ENCODE assay signal across 41 cellular contexts in the genomic region with DNA sequence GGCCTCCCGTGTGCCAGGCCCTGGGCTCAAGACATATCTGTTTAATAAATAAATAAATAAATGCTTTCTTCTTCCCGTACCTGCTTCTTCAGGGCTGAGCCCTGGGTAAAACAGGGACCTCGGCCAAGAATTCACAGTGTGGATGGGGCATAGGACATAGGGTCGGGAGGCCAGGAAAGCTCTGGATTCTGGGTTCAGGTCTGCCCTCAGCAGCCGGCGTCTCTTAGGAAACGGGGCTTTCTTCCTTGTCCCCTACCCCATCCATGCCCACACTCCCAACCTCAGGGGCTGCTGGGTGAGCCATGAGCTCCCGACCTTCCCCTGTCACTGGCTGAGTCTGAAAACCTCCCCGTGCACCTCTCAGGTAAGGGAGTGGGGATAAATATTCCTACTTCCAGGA. TPM values are rescaled to one million over a fixed set of nuclear protein-coding genes. Genes with fewer than 3 reads are reported as not detected.
"Had no signal": no experiment of that assay in that cellular context is flagged by ENCODE, and none has a peak within 500 bp of the region (broad histone marks: within the 10 kb centered on the region; RNA-seq: fewer than 3 reads in every experiment).

No MANE protein-coding gene starts in this region.

- H3K27ac Mint-ChIP-seq: activated naive CD4-positive, alpha-beta T cell treated with anti-CD3 and anti-CD28 coated beads for 36 hours; activated naive CD4-positive, alpha-beta T cell treated with anti-CD3 and anti-CD28 coated beads, Interleukin-2, amount 10 ng/mL, durations not matched to agents 7 days and 5 days; activated naive CD4-positive, alpha-beta T cell treated with anti-CD3 and anti-CD28 coated beads, Interleukin-2, amount 50 U/mL, for 24 hours; activated naive CD4-positive, alpha-beta T cell treated with anti-CD3 and anti-CD28 coated beads, Interleukin-2, amount 50 U/mL, for 72 hours; activated naive CD8-positive, alpha-beta T cell; activated naive CD8-positive, alpha-beta T cell treated with anti-CD3 and anti-CD28 coated beads for 36 hours; activated naive CD8-positive, alpha-beta T cell treated with anti-CD3 and anti-CD28 coated beads, Interleukin-2, amount 10 ng/mL, durations not matched to agents 7 days and 5 days; activated naive CD8-positive, alpha-beta T cell treated with anti-CD3 and anti-CD28 coated beads, Interleukin-2, amount 50 U/mL, for 24 hours; activated T-cell treated with anti-CD3 and anti-CD28 coated beads, Interleukin-2, amount 50 U/mL, for 24 hours; activated T-cell treated with anti-CD3 and anti-CD28 coated beads, Interleukin-2, amount 50 U/mL, for 72 hours; activated T-helper 1 cell treated with anti-CD3 and anti-CD28 coated beads, Interleukin-12 subunit alpha, Interleukin-12 subunit beta, Interleukin-2, Interleukin-4 antibody, amounts not matched to agents 30 ng/mL and 10 ng/mL and 1 ng/mL, durations not matched to agents 14 hours and 24 hours and 36 hours; activated T-helper 17 cell treated with anti-CD3 and anti-CD28 coated beads, Interleukin-2, amount 50 U/mL, for 72 hours; activated T-helper 2 cell treated with anti-CD3 and anti-CD28 coated beads, Interferon-gamma antibody, Interleukin-2, Interleukin-4, amounts not matched to agents 10 μg/mL and 5 μg/mL and 100 μg/mL, durations not matched to agents 14 hours and 24 hours and 36 hours; brain had no signal

- H3K27ac ChIP-seq: adrenal gland, ascending aorta, body of pancreas, brain microvascular endothelial cell, cardiac muscle cell had no signal

- ATAC-seq: activated naive CD4-positive, alpha-beta T cell treated with anti-CD3 and anti-CD28 coated beads, Interleukin-2, amount 50 U/mL, for 72 hours; activated naive CD8-positive, alpha-beta T cell treated with anti-CD3 and anti-CD28 coated beads, Interleukin-2, amount 50 U/mL, for 24 hours; activated T-cell treated with anti-CD3 and anti-CD28 coated beads, Interleukin-2, amount 50 U/mL, for 4 hours; activated T-cell treated with anti-CD3 and anti-CD28 coated beads, Interleukin-2, amount 50 U/mL, for 72 hours; activated T-helper 17 cell treated with anti-CD3 and anti-CD28 coated beads, Interleukin-2, amount 50 U/mL, for 72 hours; body of pancreas had no signal

- H3K36me3 ChIP-seq: adrenal gland, ascending aorta, brain microvascular endothelial cell, breast epithelium, cardiac muscle cell had no signal

- H3K27me3 ChIP-seq: adrenal gland, ascending aorta, body of pancreas, breast epithelium had no signal

- H3K4me3 ChIP-seq: adrenal gland, ascending aorta, body of pancreas, breast epithelium, cardiac muscle cell had no signal

- H3K36me3 Mint-ChIP-seq: activated naive CD4-positive, alpha-beta T cell treated with anti-CD3 and anti-CD28 coated beads, Interleukin-2, amount 10 ng/mL, durations not matched to agents 7 days and 5 days; activated naive CD4-positive, alpha-beta T cell treated with anti-CD3 and anti-CD28 coated beads, Interleukin-2, amount 50 U/mL, for 24 hours; activated naive CD4-positive, alpha-beta T cell treated with anti-CD3 and anti-CD28 coated beads, Interleukin-2, amount 50 U/mL, for 72 hours; activated naive CD8-positive, alpha-beta T cell; activated naive CD8-positive, alpha-beta T cell treated with anti-CD3 and anti-CD28 coated beads for 36 hours; activated naive CD8-positive, alpha-beta T cell treated with anti-CD3 and anti-CD28 coated beads, Interleukin-2, amount 10 ng/mL, durations not matched to agents 7 days and 5 days; brain had no signal

- H3K9me3 Mint-ChIP-seq: activated naive CD4-positive, alpha-beta T cell treated with anti-CD3 and anti-CD28 coated beads, Interleukin-2, amount 10 ng/mL, durations not matched to agents 7 days and 5 days; activated naive CD4-positive, alpha-beta T cell treated with anti-CD3 and anti-CD28 coated beads, Interleukin-2, amount 50 U/mL, for 24 hours; activated naive CD4-positive, alpha-beta T cell treated with anti-CD3 and anti-CD28 coated beads, Interleukin-2, amount 50 U/mL, for 72 hours; activated naive CD8-positive, alpha-beta T cell treated with anti-CD3 and anti-CD28 coated beads for 36 hours; activated naive CD8-positive, alpha-beta T cell treated with anti-CD3 and anti-CD28 coated beads, Interleukin-2, amount 10 ng/mL, durations not matched to agents 7 days and 5 days; activated naive CD8-positive, alpha-beta T cell treated with anti-CD3 and anti-CD28 coated beads, Interleukin-2, amount 50 U/mL, for 24 hours; activated T-cell treated with anti-CD3 and anti-CD28 coated beads, Interleukin-2, amount 50 U/mL, for 24 hours; activated T-helper 1 cell treated with anti-CD3 and anti-CD28 coated beads, Interleukin-12 subunit alpha, Interleukin-12 subunit beta, Interleukin-2, Interleukin-4 antibody, amounts not matched to agents 30 ng/mL and 10 ng/mL and 1 ng/mL, durations not matched to agents 14 hours and 24 hours and 36 hours; activated T-helper 17 cell treated with anti-CD3 and anti-CD28 coated beads, Interleukin-2, amount 50 U/mL, for 72 hours; activated T-helper 2 cell treated with anti-CD3 and anti-CD28 coated beads, Interferon-gamma antibody, Interleukin-2, Interleukin-4, amounts not matched to agents 10 μg/mL and 5 μg/mL and 100 μg/mL, durations not matched to agents 14 hours and 24 hours and 36 hours; central memory CD8-positive, alpha-beta T cell had no signal

- H3K9me3 ChIP-seq: adrenal gland, body of pancreas, breast epithelium had no signal

- H3K4me1 Mint-ChIP-seq: activated naive CD4-positive, alpha-beta T cell treated with anti-CD3 and anti-CD28 coated beads, Interleukin-2, amount 10 ng/mL, durations not matched to agents 7 days and 5 days; activated naive CD4-positive, alpha-beta T cell treated with anti-CD3 and anti-CD28 coated beads, Interleukin-2, amount 50 U/mL, for 24 hours; activated naive CD8-positive, alpha-beta T cell treated with anti-CD3 and anti-CD28 coated beads for 36 hours; activated naive CD8-positive, alpha-beta T cell treated with anti-CD3 and anti-CD28 coated beads, Interleukin-2, amount 10 ng/mL, durations not matched to agents 7 days and 5 days; activated naive CD8-positive, alpha-beta T cell treated with anti-CD3 and anti-CD28 coated beads, Interleukin-2, amount 50 U/mL, for 24 hours; activated T-helper 17 cell treated with anti-CD3 and anti-CD28 coated beads, Interleukin-2, amount 50 U/mL, for 72 hours; central memory CD8-positive, alpha-beta T cell had no signal

- H3K4me3 Mint-ChIP-seq: activated naive CD4-positive, alpha-beta T cell treated with anti-CD3 and anti-CD28 coated beads for 36 hours; activated naive CD4-positive, alpha-beta T cell treated with anti-CD3 and anti-CD28 coated beads, Interleukin-2, amount 10 ng/mL, durations not matched to agents 7 days and 5 days; activated naive CD4-positive, alpha-beta T cell treated with anti-CD3 and anti-CD28 coated beads, Interleukin-2, amount 50 U/mL, for 24 hours; activated naive CD8-positive, alpha-beta T cell; activated naive CD8-positive, alpha-beta T cell treated with anti-CD3 and anti-CD28 coated beads for 36 hours; activated naive CD8-positive, alpha-beta T cell treated with anti-CD3 and anti-CD28 coated beads, Interleukin-2, amount 10 ng/mL, durations not matched to agents 7 days and 5 days; activated naive CD8-positive, alpha-beta T cell treated with anti-CD3 and anti-CD28 coated beads, Interleukin-2, amount 50 U/mL, for 24 hours; activated T-cell treated with anti-CD3 and anti-CD28 coated beads, Interleukin-2, amount 50 U/mL, for 24 hours; activated T-cell treated with anti-CD3 and anti-CD28 coated beads, Interleukin-2, amount 50 U/mL, for 4 hours; activated T-cell treated with anti-CD3 and anti-CD28 coated beads, Interleukin-2, amount 50 U/mL, for 72 hours; activated T-helper 1 cell treated with anti-CD3 and anti-CD28 coated beads, Interleukin-12 subunit alpha, Interleukin-12 subunit beta, Interleukin-2, Interleukin-4 antibody, amounts not matched to agents 30 ng/mL and 10 ng/mL and 1 ng/mL, durations not matched to agents 14 hours and 24 hours and 36 hours; activated T-helper 17 cell treated with anti-CD3 and anti-CD28 coated beads, Interleukin-2, amount 50 U/mL, for 72 hours; brain; central memory CD8-positive, alpha-beta T cell had no signal

- DNase-seq: activated effector memory CD4-positive, alpha-beta T cell treated with anti-CD3 and anti-CD28 coated beads, Interleukin-2, amount 50 U/mL, for 16 hours; activated effector memory CD4-positive, alpha-beta T cell treated with Interleukin-2 at 50 U/mL for 16 hours; activated gamma-delta T cell; activated gamma-delta T cell treated with Interleukin-2 at 50 U/mL for 16 hours; activated naive CD4-positive, alpha-beta T cell; activated naive CD4-positive, alpha-beta T cell treated with anti-CD3 and anti-CD28 coated beads for 36 hours; activated naive CD4-positive, alpha-beta T cell treated with anti-CD3 and anti-CD28 coated beads, Interleukin-2, amount 10 ng/mL, durations not matched to agents 7 days and 5 days; activated naive CD4-positive, alpha-beta T cell treated with anti-CD3 and anti-CD28 coated beads, Interleukin-2, amount 50 U/mL, for 16 hours; activated naive CD4-positive, alpha-beta T cell treated with Interleukin-2 at 50 U/mL for 16 hours; activated naive CD8-positive, alpha-beta T cell treated with anti-CD3 and anti-CD28 coated beads for 36 hours; activated naive CD8-positive, alpha-beta T cell treated with anti-CD3 and anti-CD28 coated beads, Interleukin-2, amount 10 ng/mL, durations not matched to agents 7 days and 5 days; activated naive CD8-positive, alpha-beta T cell treated with anti-CD3 and anti-CD28 coated beads, Interleukin-2, amount 50 U/mL, for 24 hours; activated T-cell treated with anti-CD3 and anti-CD28 coated beads for 4 hours; activated T-cell treated with anti-CD3 and anti-CD28 coated beads, Interleukin-2, amount 50 U/mL, for 1 hour; activated T-cell treated with anti-CD3 and anti-CD28 coated beads, Interleukin-2, amount 50 U/mL, for 24 hours; activated T-cell treated with anti-CD3 and anti-CD28 coated beads, Interleukin-2, amount 50 U/mL, for 4 hours; activated T-cell treated with anti-CD3 and anti-CD28 coated beads, Interleukin-2, amount 50 U/mL, for 48 hours; activated T-cell treated with anti-CD3 and anti-CD28 coated beads, Interleukin-2, amount 50 U/mL, for 72 hours; adrenal gland; amniotic stem cell; amygdala; anterior cingulate cortex; aorta; body of pancreas; brain microvascular endothelial cell; caudate nucleus; central memory CD4-positive, alpha-beta T cell; cerebellar nuclear complex had no signal

- H3K4me1 ChIP-seq: adrenal gland, ascending aorta, body of pancreas, breast epithelium had no signal

- FAIRE-seq: astrocyte, bronchial epithelial cell had no signal

RNA-seq across cellular contexts. Expression of gene ALX4, which starts 55.7 kb away (rescaled TPM):
- total RNA-seq: activated naive CD4-positive, alpha-beta T cell treated with anti-CD3 and anti-CD28 coated beads for 36 hours; activated naive CD4-positive, alpha-beta T cell treated with anti-CD3 and anti-CD28 coated beads, Interleukin-2, amount 50 U/mL, for 72 hours; activated naive CD8-positive, alpha-beta T cell treated with anti-CD3 and anti-CD28 coated beads for 36 hours; activated naive CD8-positive, alpha-beta T cell treated with anti-CD3 and anti-CD28 coated beads, Interleukin-2, amount 10 ng/mL, durations not matched to agents 7 days and 5 days; activated T-cell treated with anti-CD3 and anti-CD28 coated beads, Interleukin-2, amount 50 U/mL, for 4 hours; activated T-cell treated with anti-CD3 and anti-CD28 coated beads, Interleukin-2, amount 50 U/mL, for 72 hours; activated T-helper 1 cell treated with anti-CD3 and anti-CD28 coated beads, Interleukin-12 subunit alpha, Interleukin-12 subunit beta, Interleukin-2, Interleukin-4 antibody, amounts not matched to agents 30 ng/mL and 10 ng/mL and 1 ng/mL, durations not matched to agents 14 hours and 24 hours and 36 hours; activated T-helper 17 cell treated with anti-CD3 and anti-CD28 coated beads, Interleukin-2, amount 50 U/mL, for 72 hours; activated T-helper 2 cell treated with anti-CD3 and anti-CD28 coated beads, Interferon-gamma antibody, Interleukin-2, Interleukin-4, amounts not matched to agents 10 μg/mL and 5 μg/mL and 100 μg/mL, durations not matched to agents 14 hours and 24 hours and 36 hours; adrenal gland; ascending aorta; astrocyte; body of pancreas had no signal
- polyA plus RNA-seq: cardiac muscle cell had no signal
